ENCODE assay signal across 8 cellular contexts in genomic region chr7:24756545-24756988, GRCh38. TPM values are rescaled to one million over a fixed set of nuclear protein-coding genes. Genes with fewer than 3 reads are reported as not detected.
DNase-seq lines count a peak whose midpoint lies in the region; ATAC-seq and TF ChIP-seq lines count a peak whose summit lies in the region.

No MANE protein-coding gene starts in this region.

- no peak overlapping the region for H4K12ac ChIP-seq in trophoblast cell (ENCODE audit: low read depth, low read length)

- H3K4me1 Mint-ChIP-seq in Calu3 (ENCODE audit: low read depth, unreplicated experiment) (peaks cover 22% of the 10 kb centered on the region), glutamatergic neuron (ENCODE audit: low read depth, unreplicated experiment) (peaks cover 4% of the 10 kb centered on the region)

- peak overlapping the region; percentile 15 for H3K27ac Mint-ChIP-seq in Calu3 (ENCODE audit: unreplicated experiment)
- H3K27ac Mint-ChIP-seq in glutamatergic neuron (ENCODE audit: unreplicated experiment) = peak overlapping the region; percentile 41

- peaks cover 9% of the 10 kb centered on the region for H3K79me2 ChIP-seq in trophoblast cell (ENCODE audit: control insufficient read depth, insufficient read depth, low read length, poor library complexity)

- peaks cover 16 to 22% of the 10 kb centered on the region in 2 experiments for H3K4me1 ChIP-seq in trophoblast cell (ENCODE audit: control insufficient read depth in 1 of 2, insufficient read depth in 2 of 2, low read length in 2 of 2)

- peak; percentile 19 for ATAC-seq in HG02852 (IDR thresholded peaks at IDR 0.05; ENCODE audit: unreplicated experiment)
- no peak for ATAC-seq in GM19452 (IDR thresholded peaks at IDR 0.05; ENCODE audit: unreplicated experiment)

- DNase-seq in Calu3 (no peak), glutamatergic neuron (peak; percentile 36), trophoblast cell (peak in 1 of 2 donors; percentile 39), DMS153 (lab: John Stamatoyannopoulos, UW) (no peak), amniotic stem cell (lab: John Stamatoyannopoulos, UW) (no peak)
- DNase-seq in activated CD8-positive, alpha-beta memory T cell treated with anti-CD3 and anti-CD28 coated beads, Interleukin-2, amount 50 U/mL, for 4 hours = peak; percentile 20

- H4K8ac ChIP-seq in trophoblast cell (ENCODE audit: low read depth, low read length) = peak overlapping the region; percentile 37

- H3K36me3 Mint-ChIP-seq in Calu3 (ENCODE audit: insufficient read depth, unreplicated experiment) = peaks cover 23% of the 10 kb centered on the region
- no peaks in the 10 kb centered on the region for H3K36me3 Mint-ChIP-seq in glutamatergic neuron (ENCODE audit: unreplicated experiment)

- intact Hi-C loops in Calu3 (cut with micrococcal nuclease; ENCODE audit: unreplicated experiment) = no loop called here

- H2BK5ac ChIP-seq in trophoblast cell (ENCODE audit: low read depth, low read length, poor library complexity) = no peak overlapping the region

- no peak overlapping the region for H2AK5ac ChIP-seq in trophoblast cell (ENCODE audit: low read length)

- H2AFZ ChIP-seq in trophoblast cell (ENCODE audit: insufficient read depth, low read length, poor library complexity) = peak overlapping the region; percentile 32

- peak overlapping the region; percentile 90 for H3K4me3 ChIP-seq in trophoblast cell (ENCODE audit: low read depth, low read length)

- TF ChIP-seq CTCF in Calu3 (IDR thresholded peaks at IDR 0.05; ENCODE audit: unreplicated experiment) (no peak), glutamatergic neuron (IDR thresholded peaks at IDR 0.05; ENCODE audit: partially characterized antibody, unreplicated experiment) (no peak)

- no peak overlapping the region for H3K27ac ChIP-seq in trophoblast cell (ENCODE audit: low read depth, low read length)

- no peak overlapping the region for H3K23ac ChIP-seq in trophoblast cell (ENCODE audit: low read length)

- WGBS in trophoblast cell (ENCODE audit: extremely low coverage, insufficient coverage, insufficient read length) = no CpG with 5 or more reads among the region's 23 CpGs

- H4K91ac ChIP-seq in trophoblast cell (ENCODE audit: low read depth, low read length) = peak overlapping the region; percentile 15

- peak overlapping the region; percentile 36 for H3K14ac ChIP-seq in trophoblast cell (ENCODE audit: low read length)

- H3K27me3 Mint-ChIP-seq in Calu3 (ENCODE audit: unreplicated experiment) (no peaks in the 10 kb centered on the region), glutamatergic neuron (ENCODE audit: unreplicated experiment) (peaks cover 16% of the 10 kb centered on the region)

- peak overlapping the region; percentile 7 for H3K18ac ChIP-seq in trophoblast cell (ENCODE audit: low read length)

- H3K4ac ChIP-seq in trophoblast cell (ENCODE audit: low read depth, low read length) = peak overlapping the region; percentile 1

- H3K79me1 ChIP-seq in trophoblast cell (ENCODE audit: low read length) = peaks cover 14% of the 10 kb centered on the region

- no peaks in the 10 kb centered on the region for H3K9me3 ChIP-seq in trophoblast cell (ENCODE audit: insufficient read depth, low read depth, low read length)

- H3K4me3 Mint-ChIP-seq in Calu3 (ENCODE audit: low read depth, unreplicated experiment) (peak overlapping the region; percentile 81), glutamatergic neuron (ENCODE audit: unreplicated experiment) (peak overlapping the region; percentile 90)

- H3K4me2 ChIP-seq in trophoblast cell (ENCODE audit: low read length) = peak overlapping the region; percentile 66

- H3K9ac ChIP-seq in trophoblast cell (ENCODE audit: low read length) = peak overlapping the region; percentile 68

- H3K27me3 ChIP-seq in trophoblast cell (ENCODE audit: insufficient read depth, low read length) = no peaks in the 10 kb centered on the region

- no peaks in the 10 kb centered on the region for H3K36me3 ChIP-seq in trophoblast cell (ENCODE audit: control insufficient read depth in 1 of 2, insufficient read depth in 2 of 2, low read length in 2 of 2)

- H2BK120ac ChIP-seq in trophoblast cell (ENCODE audit: insufficient read depth, low read length, poor library complexity) = no peak overlapping the region

- no peak overlapping the region for H2BK12ac ChIP-seq in trophoblast cell (ENCODE audit: low read length)

- H3K9me3 Mint-ChIP-seq in Calu3 (ENCODE audit: low read depth, unreplicated experiment) = no peaks in the 10 kb centered on the region
- H3K9me3 Mint-ChIP-seq in glutamatergic neuron (ENCODE audit: unreplicated experiment) = peaks cover 3% of the 10 kb centered on the region

- CTCF ChIA-PET in Calu3 (lab: Charles Lee) = no interaction called here

- BruUV-seq in Calu3 (replicated peaks; lab: Mats Ljungman, UMichigan) = no TSS peak

RNA-seq across cellular contexts. Expression of gene GSDME, which starts 0.7 kb away (rescaled TPM):
- total RNA-seq in Calu3 (2022) = 9.4 and 11.9 TPM in 2 replicates
- 12.7 TPM for total RNA-seq in glutamatergic neuron (ENCODE audit: unreplicated experiment)
- polyA plus RNA-seq in trophoblast cell (2013) = 22.7 and 23.9 TPM in 2 replicates

Comparison
In these comparisons a context has a peak if more than half of its experiments do, and no peak if none do; other contexts are left out.
1. DNase-seq: peak in activated CD8-positive, alpha-beta memory T cell treated with anti-CD3 and anti-CD28 coated beads, Interleukin-2, amount 50 U/mL, for 4 hours (single experiment) and glutamatergic neuron (single experiment); none in Calu3 (single experiment), DMS153 (single experiment) and amniotic stem cell (single experiment).